27 cellular contexts compared by ENCODE assay signal in the genomic region with DNA sequence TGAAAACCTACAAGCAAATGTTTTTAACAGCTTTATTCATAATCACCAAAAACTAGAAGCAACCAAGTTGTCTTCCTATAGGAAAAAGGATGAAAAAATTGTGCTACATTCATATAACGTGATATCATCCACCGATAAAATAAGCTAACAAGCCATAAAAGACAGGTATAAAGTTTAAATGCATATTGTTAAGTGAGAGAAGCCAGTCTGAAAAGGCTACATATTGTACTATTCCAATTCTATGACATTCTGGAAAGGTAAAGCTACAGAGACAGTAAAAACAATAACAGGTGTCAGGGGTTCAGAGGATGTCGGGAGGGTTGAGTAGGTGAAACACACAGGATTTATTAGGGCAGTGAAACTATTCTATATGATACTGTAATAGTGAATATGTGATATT.
"Had no signal": no experiment of that assay in that cellular context is flagged by ENCODE, and none has a peak within 500 bp of the region (broad histone marks: within the 10 kb centered on the region; RNA-seq: fewer than 3 reads in every experiment).

No MANE protein-coding gene starts in this region.

- H3K27me3 ChIP-seq: stomach, suprapubic skin, testis, thyroid gland, tibial artery, tibial nerve, transverse colon, upper lobe of left lung, upper lobe of right lung, uterus, vagina had no signal

- H3K4me1 ChIP-seq: stomach, suprapubic skin, thyroid gland, tibial nerve, upper lobe of left lung, upper lobe of right lung, uterus, vagina had no signal

- ATAC-seq: stimulated activated effector memory CD8-positive, alpha-beta T cell treated with anti-CD3 and anti-CD28 coated beads, Interleukin-12 subunit alpha, Interleukin-12 subunit beta, amount 100 ng/mL, for 72 hours; stimulated activated memory B cell treated with anti-CD40 and anti-IgM and Interleukin-4, amounts not matched to agents 10 μg/mL and 1 μg/mL and 100 μg/mL, for 72 hours; stimulated activated naive B cell treated with anti-CD40 and anti-IgM and Interleukin-4, amounts not matched to agents 10 μg/mL and 1 μg/mL and 100 μg/mL, for 72 hours; stimulated activated naive CD8-positive, alpha-beta T cell treated with anti-CD3 and anti-CD28 coated beads, Interleukin-15, amount 100 ng/mL, for 72 hours; stimulated activated naive CD8-positive, alpha-beta T cell treated with anti-CD3 and anti-CD28 coated beads, Interleukin-15, Interleukin-2, amounts not matched to agents 100 U/mL and 50 U/mL, for 24 hours; upper lobe of right lung had no signal

- H3K9me3 ChIP-seq: stomach, suprapubic skin, testis, thoracic aorta, thyroid gland, tibial artery, tibial nerve, transverse colon, upper lobe of left lung, upper lobe of right lung, uterus, vagina had no signal

- H3K36me3 ChIP-seq: stomach, suprapubic skin, thoracic aorta, thyroid gland, tibial artery, transverse colon, upper lobe of right lung, uterus, vagina had no signal

- DNase-seq: stimulated activated CD4-positive, alpha-beta T cell treated with anti-CD3 and anti-CD28 coated beads, Interleukin-2, amount 100 ng/mL, for 48 hours; stimulated activated CD4-positive, alpha-beta T cell treated with anti-CD3 and anti-CD28 coated beads, Interleukin-4, amount 100 ng/mL, for 1 hour; stimulated activated CD4-positive, alpha-beta T cell treated with anti-CD3 and anti-CD28 coated beads, Interleukin-4, amount 100 ng/mL, for 24 hours; stimulated activated CD4-positive, alpha-beta T cell treated with anti-CD3 and anti-CD28 coated beads, Interleukin-4, amount 100 ng/mL, for 4 hours; stimulated activated CD8-positive, alpha-beta memory T cell treated with anti-CD3 and anti-CD28 coated beads, Interleukin-4, amount 100 ng/mL, for 48 hours; stimulated activated naive B cell treated with anti-CD40 and anti-IgM and Interleukin-4, amounts not matched to agents 10 μg/mL and 1 μg/mL and 100 μg/mL, for 72 hours; stimulated activated naive CD4-positive, alpha-beta T cell; stimulated activated naive CD4-positive, alpha-beta T cell treated with Interleukin-2 at 50 U/mL for 16 hours; stimulated activated naive CD8-positive, alpha-beta T cell treated with anti-CD3 and anti-CD28 coated beads, Interleukin-15, amount 100 ng/mL, for 72 hours; stimulated activated naive CD8-positive, alpha-beta T cell treated with anti-CD3 and anti-CD28 coated beads, Interleukin-15, Interleukin-2, amounts not matched to agents 100 U/mL and 50 U/mL, for 24 hours; stomach; substantia nigra; testis; thyroid gland; tibial artery; transverse colon; trophoblast cell; upper lobe of left lung; upper lobe of right lung; uterus had no signal

- FAIRE-seq: urothelium cell line had no signal

- H3K4me3 ChIP-seq: stomach, suprapubic skin, testis, thoracic aorta, thyroid gland, tibial artery, tibial nerve, transverse colon, upper lobe of left lung, upper lobe of right lung, uterus, vagina had no signal

- H3K27ac ChIP-seq: stomach, suprapubic skin, testis, thoracic aorta, thyroid gland, tibial artery, tibial nerve, upper lobe of left lung, upper lobe of right lung, uterus, vagina had no signal
